12 cellular contexts compared by ENCODE assay signal in genomic region chr4:109816894-109817293, GRCh38. TPM values are rescaled to one million over a fixed set of nuclear protein-coding genes. Genes with fewer than 3 reads are reported as not detected.
A peak's percentile ranks its signal among the peaks of the same experiment; 100 is the strongest.
DNase-seq lines count a peak whose midpoint lies in the region; ATAC-seq and TF ChIP-seq lines count a peak whose summit lies in the region.
"Had no signal": no experiment of that assay in that cellular context is flagged by ENCODE, and none has a peak within 500 bp of the region (broad histone marks: within the 10 kb centered on the region; RNA-seq: fewer than 3 reads in every experiment).

No MANE protein-coding gene starts in this region.

- peak overlapping the region; percentile 99 for H3K4me3 Mint-ChIP-seq in activated CD4-positive, alpha-beta T cell treated with anti-CD3 and anti-CD28 coated beads for 36 hours

- no peaks in the 10 kb centered on the region for H3K9me3 ChIP-seq in SJSA1 (replicated peaks)
- H3K9me3 ChIP-seq in skeletal muscle satellite cell (replicated peaks; ENCODE audit: low read length), result no peaks in the 10 kb centered on the region
- H3K9me3 ChIP-seq: neutrophil had no signal

- peak overlapping the region; percentile 85 for H3K9ac ChIP-seq in skeletal muscle satellite cell (ENCODE audit: low read depth, low read length)

- intact Hi-C loops in activated CD4-positive, alpha-beta T cell treated with anti-CD3 and anti-CD28 coated beads for 36 hours (cut with DNase I, micrococcal nuclease), result loop anchor here (2.0 to 10.0 kb wide), 5 partner anchors 88 to 270 kb away; no protein-coding TSS in a partner anchor

- peak overlapping the region; percentile 55; the same call in 1 of the 2 replicates for H3K4me3 ChIP-seq in SJSA1
- peak overlapping the region; percentile 98 for H3K4me3 ChIP-seq in epithelial cell of proximal tubule (ENCODE audit: low read depth, low read length)
- H3K4me3 ChIP-seq in skeletal muscle satellite cell (ENCODE audit: low read length), result peak overlapping the region; percentile 97

- POLR2A ChIA-PET in activated CD4-positive, alpha-beta T cell treated with anti-CD3 and anti-CD28 coated beads for 36 hours (lab: Charles Lee), result no interaction called here

- H3K27ac Mint-ChIP-seq in activated CD4-positive, alpha-beta T cell treated with anti-CD3 and anti-CD28 coated beads for 36 hours, result peak overlapping the region; percentile 99

- ATAC-seq in activated CD4-positive, alpha-beta T cell treated with anti-CD3 and anti-CD28 coated beads for 36 hours, result peak; percentile 25
- ATAC-seq in GM21528 (IDR thresholded peaks at IDR 0.05; ENCODE audit: low FRiP score, unreplicated experiment), result no peak

- no peaks in the 10 kb centered on the region for H3K27me3 Mint-ChIP-seq in activated CD4-positive, alpha-beta T cell treated with anti-CD3 and anti-CD28 coated beads for 36 hours

- H3K36me3 Mint-ChIP-seq in activated CD4-positive, alpha-beta T cell treated with anti-CD3 and anti-CD28 coated beads for 36 hours (ENCODE audit: low read depth), result peaks cover 55% of the 10 kb centered on the region

- H3K36me3 ChIP-seq in SJSA1 (peaks cover 45% of the 10 kb centered on the region), skeletal muscle satellite cell (ENCODE audit: insufficient read depth, low read length) (peaks cover 23% of the 10 kb centered on the region)

- H3K4me1 ChIP-seq in SJSA1 (replicated peaks), result peaks cover 8% of the 10 kb centered on the region
- peaks cover 13% of the 10 kb centered on the region for H3K4me1 ChIP-seq in skeletal muscle satellite cell (ENCODE audit: control insufficient read depth, insufficient read depth, low read length)

- CTCF ChIA-PET in activated CD4-positive, alpha-beta T cell treated with anti-CD3 and anti-CD28 coated beads for 36 hours (lab: Charles Lee), result interaction anchor here (0.9 to 1.3 kb wide), 2 partner anchors 8 to 257 kb away, joined by 4 read pairs; partner anchors contain the start of gene MCUB

- no peaks in the 10 kb centered on the region for H3K9me3 Mint-ChIP-seq in activated CD4-positive, alpha-beta T cell treated with anti-CD3 and anti-CD28 coated beads for 36 hours (ENCODE audit: low read depth)

- peaks cover 63% of the 10 kb centered on the region for H3K4me1 Mint-ChIP-seq in activated CD4-positive, alpha-beta T cell treated with anti-CD3 and anti-CD28 coated beads for 36 hours

- no peak for TF ChIP-seq CTCF in epithelial cell of proximal tubule (conservative IDR thresholded peaks at IDR 0.05; ENCODE audit: low read depth, low read length)

- no peak for DNase-seq in activated CD4-positive, alpha-beta T cell treated with anti-CD3 and anti-CD28 coated beads for 36 hours
- no peak for DNase-seq in activated CD4-positive, alpha-beta T cell treated with anti-CD3 and anti-CD28 coated beads, Interleukin-2, amount 50 U/mL, for 4 hours
- DNase-seq in SJSA1 (ENCODE audit: low read depth in 1 of 2, low spot score in 2 of 2), result no peak
- DNase-seq in epithelial cell of proximal tubule (ENCODE audit: low read depth), result no peak
- no peak for DNase-seq in islet precursor cell
- DNase-seq in AG08396 (ENCODE audit: low spot score), result no peak
- DNase-seq: NCI-H2107 had no signal

- H3K27ac ChIP-seq in SJSA1, result no peak overlapping the region
- H3K27ac ChIP-seq: neutrophil had no signal

- H3K4me2 ChIP-seq in skeletal muscle satellite cell (ENCODE audit: low read length), result peak overlapping the region; percentile 93

- H3K27me3 ChIP-seq in SJSA1 (replicated peaks) (no peaks in the 10 kb centered on the region), skeletal muscle satellite cell (ENCODE audit: control insufficient read depth, insufficient read depth, low read length) (no peaks in the 10 kb centered on the region)
- H3K27me3 ChIP-seq: neutrophil had no signal

RNA-seq across cellular contexts. Expression of gene GAR1, which starts 1.3 kb away (rescaled TPM):
- total RNA-seq in activated CD4-positive, alpha-beta T cell treated with anti-CD3 and anti-CD28 coated beads for 36 hours, result 10 to 100 TPM; 37.4 to 42.2 TPM
- 6.4 and 18.7 TPM in 2 replicates for total RNA-seq in SJSA1 (2014; rRNA removed; shearing (Covaris generic))
- total RNA-seq in epithelial cell of proximal tubule, result 12.7 and 27.7 TPM in 2 replicates
- total RNA-seq in skeletal muscle satellite cell (2012; rRNA removed), result 4.6 and 5.6 TPM in 2 replicates

RNA-seq across cellular contexts. Expression of gene RRH, which starts 10.9 kb away (rescaled TPM):
- under 1 TPM in 1 of 2 experiments, not detected in 1; 0.21 TPM for total RNA-seq in activated CD4-positive, alpha-beta T cell treated with anti-CD3 and anti-CD28 coated beads for 36 hours
- not detected in 2 replicates for total RNA-seq in SJSA1 (2014; rRNA removed; shearing (Covaris generic))
- total RNA-seq in epithelial cell of proximal tubule, result not detected in 2 replicates
- not detected in 2 replicates for total RNA-seq in skeletal muscle satellite cell (2012; rRNA removed)
- total RNA-seq: dermis blood vessel endothelial cell had no signal

RNA-seq across cellular contexts. Expression of gene CFI, which starts 15.1 kb away (rescaled TPM):
- total RNA-seq in activated CD4-positive, alpha-beta T cell treated with anti-CD3 and anti-CD28 coated beads for 36 hours, result not detected
- total RNA-seq in SJSA1 (2014; rRNA removed; shearing (Covaris generic)), result 3.7 and 6.1 TPM in 2 replicates
- 2.6 and 5.8 TPM in 2 replicates for total RNA-seq in epithelial cell of proximal tubule
- 1.3 and 1.7 TPM in 2 replicates for total RNA-seq in skeletal muscle satellite cell (2012; rRNA removed)
- total RNA-seq: A172 had no signal

RNA-seq across cellular contexts. Expression of gene LRIT3, which starts 31.0 kb away (rescaled TPM):
- under 1 TPM; 0.19 to 0.27 TPM for total RNA-seq in activated CD4-positive, alpha-beta T cell treated with anti-CD3 and anti-CD28 coated beads for 36 hours
- not detected in 2 replicates for total RNA-seq in SJSA1 (2014; rRNA removed; shearing (Covaris generic))
- total RNA-seq in epithelial cell of proximal tubule, result under 0.01 TPM in 1 of 2 replicates, not detected in the other
- under 0.01 and 0.22 TPM in 2 replicates for total RNA-seq in skeletal muscle satellite cell (2012; rRNA removed)
- total RNA-seq: A172 had no signal
